26 cellular contexts compared by ENCODE assay signal in the genomic region with DNA sequence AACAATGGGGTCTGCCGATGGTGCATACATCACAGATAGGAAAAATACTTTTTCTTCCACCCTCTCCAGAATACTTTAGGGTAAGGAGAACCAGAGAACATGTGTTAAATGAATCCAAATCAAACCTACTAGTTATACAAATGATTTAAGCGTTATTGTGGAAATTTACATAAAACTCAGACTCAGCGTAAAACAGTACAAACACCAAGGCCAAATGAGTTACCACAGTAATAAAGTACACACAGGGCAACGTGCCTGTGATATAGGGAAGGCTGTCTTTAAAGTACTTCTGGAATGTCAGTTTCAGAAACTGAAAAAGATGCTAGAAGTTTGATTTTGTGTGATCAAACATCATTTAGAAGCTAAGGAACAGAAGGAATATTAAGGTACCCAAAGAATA. TPM values are rescaled to one million over a fixed set of nuclear protein-coding genes. Genes with fewer than 3 reads are reported as not detected.
DNase-seq lines count a peak whose midpoint lies in the region; ATAC-seq, FAIRE-seq and TF ChIP-seq lines count a peak whose summit lies in the region.
"Had no signal": no experiment of that assay in that cellular context is flagged by ENCODE, and none has a peak within 500 bp of the region (broad histone marks: within the 10 kb centered on the region; RNA-seq: fewer than 3 reads in every experiment).

No MANE protein-coding gene starts in this region.

- peaks cover 46% of the 10 kb centered on the region for H3K4me1 ChIP-seq in HepG2 (ENCODE audit: insufficient read depth, low read length)
- peaks cover 0 to 19% (median 0%) of the 10 kb centered on the region in 4 donors for H3K4me1 ChIP-seq in right lobe of liver
- peaks cover 40 to 63% (median 48%) of the 10 kb centered on the region in 4 donors for H3K4me1 ChIP-seq in esophagus muscularis mucosa
- H3K4me1 ChIP-seq: BE2C, BLaER1 had no signal

- H3K79me2 ChIP-seq in HepG2 (ENCODE audit: insufficient read depth, low read length) = peaks cover 18% of the 10 kb centered on the region

- DNase-seq in HepG2 (ENCODE audit: low spot score) = no peak
- DNase-seq in right lobe of liver = no peak
- no peak for DNase-seq in D721Med (ENCODE audit: insufficient read length, low spot score)
- DNase-seq in esophagus muscularis mucosa (ENCODE audit: extremely low spot score) = peak; percentile 3
- no peak for DNase-seq in activated gamma-delta T cell treated with Interleukin-2 at 50 U/mL for 16 hours
- no peak for DNase-seq in DMS79 treated with DMSO at 0.1 percent for 48 hours (lab: John Stamatoyannopoulos, UW)
- DNase-seq: ACHN; BE2C; C1 segment of cervical spinal cord; Calu3; CD4-positive, alpha-beta memory T cell; CD4-positive, CD25-positive, alpha-beta regulatory T cell; CD8-positive, alpha-beta memory T cell; COR-L47; DMS 273 treated with DMSO at 0.1 percent for 48 hours; DMS153; DMS53; DMS79; GF-D8 had no signal

- no peak for TF ChIP-seq EP300 in HepG2 (IDR thresholded peaks at IDR 0.05; ENCODE audit: low read depth in 2 of 2, low read length in 2 of 2)
- no peak for TF ChIP-seq EP300 in HepG2 (CRISPR knock-in tag; IDR thresholded peaks at IDR 0.05; ENCODE audit: borderline replicate concordance)
- TF ChIP-seq EP300 in esophagus muscularis mucosa (IDR thresholded peaks at IDR 0.05) = no peak

- H3K36me3 ChIP-seq in HepG2 (replicated peaks in 1 of 2; ENCODE audit: control insufficient read depth in 1 of 2, insufficient read depth in 2 of 2, low read length in 2 of 2) (no peaks in the 10 kb centered on the region), right lobe of liver (no peaks in the 10 kb centered on the region), esophagus muscularis mucosa (no peaks in the 10 kb centered on the region)
- H3K36me3 ChIP-seq: BE2C, BLaER1 had no signal

- H3K4me2 ChIP-seq in HepG2 (ENCODE audit: low read depth, low read length) = no peak overlapping the region
- H3K4me2 ChIP-seq: BLaER1 had no signal

- H3K27me3 ChIP-seq in HepG2 (ENCODE audit: control insufficient read depth in 1 of 2, insufficient read depth in 2 of 2, low read length in 2 of 2) (no peaks in the 10 kb centered on the region), right lobe of liver (no peaks in the 10 kb centered on the region), esophagus muscularis mucosa (no peaks in the 10 kb centered on the region)
- H3K27me3 ChIP-seq: BE2C, BLaER1 had no signal

- no peaks in the 10 kb centered on the region; the same call in 1 of the 2 replicates for H4K20me1 ChIP-seq in HepG2 (ENCODE audit: insufficient read depth, low read length)
- H4K20me1 ChIP-seq: BLaER1 had no signal

- TF ChIP-seq POLR2A in HepG2 (IDR thresholded peaks at IDR 0.05; ENCODE audit: insufficient read depth in 1 of 2, low read depth in 2 of 2, low read length in 2 of 2) = no peak
- TF ChIP-seq POLR2A in right lobe of liver (IDR thresholded peaks at IDR 0.05) = no peak
- TF ChIP-seq POLR2A in esophagus muscularis mucosa (IDR thresholded peaks at IDR 0.05; ENCODE audit: low read depth) = no peak

- 64% methylated on average over 4 of the region's 4 CpGs for WGBS in HepG2 (ENCODE audit: low lambda C conversion rate)
- WGBS in right lobe of liver (ENCODE audit: insufficient coverage, low coverage, low lambda C conversion rate, missing lambda C conversion rate) = 91% methylated on average over 4 of the region's 4 CpGs
- WGBS in esophagus muscularis mucosa = 86% methylated on average over 4 of the region's 4 CpGs

- FAIRE-seq in HepG2 (lab: Jason Lieb, UNC) (no peak), D721Med (lab: Jason Lieb, UNC) (peak; percentile 55)
- FAIRE-seq: G401.6, GM12891, GM19239 had no signal

- ATAC-seq in HepG2 = no peak
- ATAC-seq in right lobe of liver = no peak
- ATAC-seq in GM21515 (IDR thresholded peaks at IDR 0.05; ENCODE audit: unreplicated experiment) = no peak

- H3K27ac ChIP-seq in HepG2 (ENCODE audit: extremely low read length, insufficient read depth, low read length) = no peak overlapping the region
- no peak overlapping the region for H3K27ac ChIP-seq in right lobe of liver
- no peak overlapping the region for H3K27ac ChIP-seq in esophagus muscularis mucosa (replicated peaks in 1 of 4)
- H3K27ac ChIP-seq: 22Rv1, BLaER1 had no signal

- H3K4me3 ChIP-seq in HepG2 (replicated peaks in 1 of 3; ENCODE audit: insufficient read depth in 1 of 3, low read depth in 2 of 3, low read length in 3 of 3) (no peak overlapping the region), right lobe of liver (no peak overlapping the region), esophagus muscularis mucosa (no peak overlapping the region)
- H3K4me3 ChIP-seq: BLaER1 had no signal

- H2AFZ ChIP-seq in HepG2 (ENCODE audit: low read length) = no peak overlapping the region

- CTCF ChIA-PET in HepG2 (lab: Yijun Ruan, JAX; ENCODE audit: low intra/inter-chr PET ratio, low total read pairs) = no interaction called here

- intact Hi-C loops in HepG2 (cut with micrococcal nuclease; ENCODE audit: unreplicated experiment) (no loop called here), right lobe of liver (cut with DNase I) (no loop called here), esophagus muscularis mucosa (cut with DNase I) (no loop called here)

- H3K9me3 ChIP-seq in HepG2 (ENCODE audit: low read length) (no peaks in the 10 kb centered on the region), right lobe of liver (no peaks in the 10 kb centered on the region), esophagus muscularis mucosa (no peaks in the 10 kb centered on the region)
- H3K9me3 ChIP-seq: BE2C, BLaER1 had no signal

- POLR2A ChIA-PET in HepG2 (lab: Yijun Ruan, JAX) = no interaction called here

- no peak for TF ChIP-seq CTCF in HepG2 (CRISPR knock-in tag; IDR thresholded peaks at IDR 0.05)
- no peak for TF ChIP-seq CTCF in right lobe of liver (IDR thresholded peaks at IDR 0.05)
- no peak for TF ChIP-seq CTCF in D721Med (IDR thresholded peaks at IDR 0.05; ENCODE audit: insufficient read depth, missing control alignments)
- TF ChIP-seq CTCF in esophagus muscularis mucosa (IDR thresholded peaks at IDR 0.05) = no peak

- BruUV-seq in HepG2 (replicated peaks; lab: Mats Ljungman, UMichigan) = no TSS peak

- TF ChIP-seq RAD21 in HepG2 (CRISPR knock-in tag; IDR thresholded peaks at IDR 0.05) = no peak

- in situ Hi-C loops in HepG2 (cut with HindIII; ENCODE audit: extremely low pct_ligation_motif_present, low pct_unique_long_range_greater_than_20kb) = no loop called here

- H3K9ac ChIP-seq in HepG2 (ENCODE audit: insufficient read depth, low read depth, low read length) = no peak overlapping the region
- H3K9ac ChIP-seq: BLaER1 had no signal

TF ChIP-seq in HepG2, 621 proteins besides CTCF, POLR2A, EP300 and RAD21:
- TF ChIP-seq MXI1 (IDR thresholded peaks at IDR 0.05; ENCODE audit: borderline replicate concordance, low read depth, low read length) (no peak), MAFF (IDR thresholded peaks at IDR 0.05; ENCODE audit: low read depth, low read length) (peak; percentile 65), MAFK (conservative IDR thresholded peaks at IDR 0.05 in 1 of 2, IDR thresholded peaks at IDR 0.05 in 1 of 2; ENCODE audit: low read length in 2 of 2) (peak; percentile 71 to 76)

RNA-seq across cellular contexts. Expression of a gene that starts 46.9 kb away (rescaled TPM):
- total RNA-seq in HepG2 (2016; rRNA removed; fragmentation: Illumina TruSeq; extraction: Trizol) (6.5 and 12.6 TPM in 2 replicates), right lobe of liver (10 to 100 TPM; 15.1 to 45.7 (median 26.5) TPM), esophagus muscularis mucosa (10 to 100 TPM; 62.7 to 94.0 (median 76.0) TPM)
- 9.3 and 11.1 TPM in 2 replicates for total RNA-seq in HepG2 (2016; cell fraction: cytosol; rRNA removed; fragmentation: Illumina TruSeq; extraction: Trizol; ENCODE audit: low read depth)
- 5.1 and 13.5 TPM in 2 replicates for total RNA-seq in HepG2 (2016; cell fraction: insoluble cytoplasmic fraction; rRNA removed; fragmentation: Illumina TruSeq; extraction: Trizol)
- total RNA-seq in HepG2 (2016; cell fraction: membrane; rRNA removed; fragmentation: Illumina TruSeq; extraction: Trizol) = 4.9 and 6.3 TPM in 2 replicates
- 30.4 and 32.6 TPM in 2 replicates for total RNA-seq in HepG2 (2016; cell fraction: nucleus; rRNA removed; fragmentation: Illumina TruSeq; extraction: Trizol)
- polyA plus RNA-seq in HepG2 (2011; rRNA removed) = 97.3 and 108 TPM in 2 replicates
- 55.8 and 58.3 TPM in 2 replicates for polyA plus RNA-seq in HepG2 (2011; cell fraction: cytosol; rRNA removed)
- 337 and 404 TPM in 2 replicates for polyA plus RNA-seq in HepG2 (2011; cell fraction: nucleus; rRNA removed)
- 24.9 and 30.6 TPM in 2 replicates for polyA plus RNA-seq in HepG2 (2012)
- polyA plus RNA-seq in HepG2 (2016; cell fraction: cytosol; fragmentation: Illumina TruSeq; extraction: Trizol; ENCODE audit: low read depth) = 0.53 and 0.66 TPM in 2 replicates
- 6.8 and 6.9 TPM in 2 replicates for polyA plus RNA-seq in HepG2 (2016; cell fraction: insoluble cytoplasmic fraction; fragmentation: Illumina TruSeq; extraction: Trizol; ENCODE audit: low read depth)
- polyA plus RNA-seq in HepG2 (2016; cell fraction: membrane; fragmentation: Illumina TruSeq; extraction: Trizol; ENCODE audit: low read depth) = 2.4 and 2.8 TPM in 2 replicates
- 39.2 and 53.1 TPM in 2 replicates for polyA plus RNA-seq in HepG2 (2016; cell fraction: nucleus; fragmentation: Illumina TruSeq; extraction: Trizol; ENCODE audit: insufficient read depth, low read depth)
- 49.0 and 70.1 TPM in 2 replicates for polyA minus RNA-seq in HepG2 (2011; rRNA and poly(A)+ RNA removed; ENCODE audit: low replicate concordance)
- 21.5 and 29.5 TPM in 2 replicates for polyA minus RNA-seq in HepG2 (2011; cell fraction: cytosol; rRNA and poly(A)+ RNA removed)
- polyA minus RNA-seq in HepG2 (2011; cell fraction: nucleus; rRNA and poly(A)+ RNA removed) = 292 and 299 TPM in 2 replicates
- total RNA-seq: A673 had no signal
